ENCODE assay signal across 1 cellular context in the genomic region with DNA sequence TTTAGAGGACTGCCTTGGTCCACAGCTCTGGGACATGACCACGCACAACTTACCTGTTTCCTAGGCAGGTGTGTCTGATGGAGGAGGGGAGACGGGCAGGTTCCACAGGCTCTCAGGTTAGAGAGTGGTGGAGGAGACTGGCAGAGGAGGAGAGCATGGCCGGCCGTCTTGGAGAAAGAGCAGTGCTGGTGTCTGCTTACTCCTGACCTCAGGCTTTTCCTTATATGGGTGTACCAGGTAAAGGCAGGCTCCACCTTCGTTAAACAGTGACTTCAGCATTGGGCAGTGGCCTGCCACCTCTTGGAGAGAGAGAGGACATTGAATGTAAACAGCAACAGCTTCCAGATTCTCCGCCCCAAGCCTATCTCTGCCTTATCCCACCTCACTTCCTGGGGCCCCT.
TF ChIP-seq lines count a peak whose summit lies in the region.

A gene with protein sequence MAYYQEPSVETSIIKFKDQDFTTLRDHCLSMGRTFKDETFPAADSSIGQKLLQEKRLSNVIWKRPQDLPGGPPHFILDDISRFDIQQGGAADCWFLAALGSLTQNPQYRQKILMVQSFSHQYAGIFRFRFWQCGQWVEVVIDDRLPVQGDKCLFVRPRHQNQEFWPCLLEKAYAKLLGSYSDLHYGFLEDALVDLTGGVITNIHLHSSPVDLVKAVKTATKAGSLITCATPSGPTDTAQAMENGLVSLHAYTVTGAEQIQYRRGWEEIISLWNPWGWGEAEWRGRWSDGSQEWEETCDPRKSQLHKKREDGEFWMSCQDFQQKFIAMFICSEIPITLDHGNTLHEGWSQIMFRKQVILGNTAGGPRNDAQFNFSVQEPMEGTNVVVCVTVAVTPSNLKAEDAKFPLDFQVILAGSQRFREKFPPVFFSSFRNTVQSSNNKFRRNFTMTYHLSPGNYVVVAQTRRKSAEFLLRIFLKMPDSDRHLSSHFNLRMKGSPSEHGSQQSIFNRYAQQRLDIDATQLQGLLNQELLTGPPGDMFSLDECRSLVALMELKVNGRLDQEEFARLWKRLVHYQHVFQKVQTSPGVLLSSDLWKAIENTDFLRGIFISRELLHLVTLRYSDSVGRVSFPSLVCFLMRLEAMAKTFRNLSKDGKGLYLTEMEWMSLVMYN (minus strand): TSS at position 198 of the 400 bp plus-strand sequence. CDS start 20,121 bp downstream, outside the sequence.

TF ChIP-seq in HCT116, 20 proteins besides CTCF, POLR2A, EP300 and RAD21:
- TF ChIP-seq, protein P1, sequence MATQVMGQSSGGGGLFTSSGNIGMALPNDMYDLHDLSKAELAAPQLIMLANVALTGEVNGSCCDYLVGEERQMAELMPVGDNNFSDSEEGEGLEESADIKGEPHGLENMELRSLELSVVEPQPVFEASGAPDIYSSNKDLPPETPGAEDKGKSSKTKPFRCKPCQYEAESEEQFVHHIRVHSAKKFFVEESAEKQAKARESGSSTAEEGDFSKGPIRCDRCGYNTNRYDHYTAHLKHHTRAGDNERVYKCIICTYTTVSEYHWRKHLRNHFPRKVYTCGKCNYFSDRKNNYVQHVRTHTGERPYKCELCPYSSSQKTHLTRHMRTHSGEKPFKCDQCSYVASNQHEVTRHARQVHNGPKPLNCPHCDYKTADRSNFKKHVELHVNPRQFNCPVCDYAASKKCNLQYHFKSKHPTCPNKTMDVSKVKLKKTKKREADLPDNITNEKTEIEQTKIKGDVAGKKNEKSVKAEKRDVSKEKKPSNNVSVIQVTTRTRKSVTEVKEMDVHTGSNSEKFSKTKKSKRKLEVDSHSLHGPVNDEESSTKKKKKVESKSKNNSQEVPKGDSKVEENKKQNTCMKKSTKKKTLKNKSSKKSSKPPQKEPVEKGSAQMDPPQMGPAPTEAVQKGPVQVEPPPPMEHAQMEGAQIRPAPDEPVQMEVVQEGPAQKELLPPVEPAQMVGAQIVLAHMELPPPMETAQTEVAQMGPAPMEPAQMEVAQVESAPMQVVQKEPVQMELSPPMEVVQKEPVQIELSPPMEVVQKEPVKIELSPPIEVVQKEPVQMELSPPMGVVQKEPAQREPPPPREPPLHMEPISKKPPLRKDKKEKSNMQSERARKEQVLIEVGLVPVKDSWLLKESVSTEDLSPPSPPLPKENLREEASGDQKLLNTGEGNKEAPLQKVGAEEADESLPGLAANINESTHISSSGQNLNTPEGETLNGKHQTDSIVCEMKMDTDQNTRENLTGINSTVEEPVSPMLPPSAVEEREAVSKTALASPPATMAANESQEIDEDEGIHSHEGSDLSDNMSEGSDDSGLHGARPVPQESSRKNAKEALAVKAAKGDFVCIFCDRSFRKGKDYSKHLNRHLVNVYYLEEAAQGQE (IDR thresholded peaks at IDR 0.05; ENCODE audit: low read depth), result no peak
- peak; percentile 97 for TF ChIP-seq SRF (IDR thresholded peaks at IDR 0.05; ENCODE audit: low read depth)
